ENCODE assay signal across 14 cellular contexts in genomic region chr20:52305843-52306242, GRCh38.
DNase-seq lines count a peak whose midpoint lies in the region; ATAC-seq lines count a peak whose summit lies in the region.
"Had no signal": no experiment of that assay in that cellular context is flagged by ENCODE, and none has a peak within 500 bp of the region (broad histone marks: within the 10 kb centered on the region; RNA-seq: fewer than 3 reads in every experiment).

No MANE protein-coding gene starts in this region.

- no peak overlapping the region for H3K27ac Mint-ChIP-seq in activated T-helper 1 cell treated with anti-CD3 and anti-CD28 coated beads, Interleukin-12 subunit alpha, Interleukin-12 subunit beta, Interleukin-2, Interleukin-4 antibody, amounts not matched to agents 30 ng/mL and 10 ng/mL and 1 ng/mL, durations not matched to agents 14 hours and 24 hours and 36 hours
- H3K27ac Mint-ChIP-seq: nephron progenitor cell had no signal

- H3K27me3 Mint-ChIP-seq in activated T-helper 1 cell treated with anti-CD3 and anti-CD28 coated beads, Interleukin-12 subunit alpha, Interleukin-12 subunit beta, Interleukin-2, Interleukin-4 antibody, amounts not matched to agents 30 ng/mL and 10 ng/mL and 1 ng/mL, durations not matched to agents 14 hours and 24 hours and 36 hours (ENCODE audit: insufficient read depth), result no peaks in the 10 kb centered on the region

- no peak for ATAC-seq in HG03520 (IDR thresholded peaks at IDR 0.05; ENCODE audit: unreplicated experiment)
- ATAC-seq: upper lobe of right lung had no signal

- intact Hi-C loops in activated T-helper 1 cell treated with anti-CD3 and anti-CD28 coated beads, Interleukin-12 subunit alpha, Interleukin-12 subunit beta, Interleukin-2, Interleukin-4 antibody, amounts not matched to agents 30 ng/mL and 10 ng/mL and 1 ng/mL, durations not matched to agents 14 hours and 24 hours and 36 hours (cut with micrococcal nuclease), result loop anchor here (5.0 kb wide), 1 partner anchor 841 kb away; no protein-coding TSS in a partner anchor

- DNase-seq in CD1c-positive myeloid dendritic cell (ENCODE audit: extremely low spot score) (peak; percentile 3), NCI-H526 (lab: John Stamatoyannopoulos, UW) (no peak), Kasumi-1 (lab: John Stamatoyannopoulos, UW) (no peak), NCI-H2107 (lab: John Stamatoyannopoulos, UW) (no peak)
- DNase-seq in activated CD4-positive, alpha-beta T cell treated with anti-CD3 and anti-CD28 coated beads for 48 hours, result peak; percentile 52
- peak; percentile 10 for DNase-seq in activated T-helper 1 cell treated with anti-CD3 and anti-CD28 coated beads, Interleukin-12 subunit alpha, Interleukin-12 subunit beta, Interleukin-2, Interleukin-4 antibody, amounts not matched to agents 30 ng/mL and 10 ng/mL and 1 ng/mL, durations not matched to agents 14 hours and 24 hours and 36 hours (ENCODE audit: low spot score)
- DNase-seq in stimulated activated CD4-positive, alpha-beta T cell treated with anti-CD3 and anti-CD28 coated beads, Interleukin-12 subunit alpha, Interleukin-12 subunit beta, amount 100 ng/mL, for 4 hours, result peak; percentile 15
- DNase-seq: ACHN; activated effector memory CD4-positive, alpha-beta T cell treated with Interleukin-2 at 50 U/mL for 16 hours; HCEC 1CT; NCI-H748 treated with DMSO at 0.1 percent for 48 hours; nephron progenitor cell; upper lobe of right lung had no signal

- peaks cover 30% of the 10 kb centered on the region for H3K4me1 Mint-ChIP-seq in activated T-helper 1 cell treated with anti-CD3 and anti-CD28 coated beads, Interleukin-12 subunit alpha, Interleukin-12 subunit beta, Interleukin-2, Interleukin-4 antibody, amounts not matched to agents 30 ng/mL and 10 ng/mL and 1 ng/mL, durations not matched to agents 14 hours and 24 hours and 36 hours (ENCODE audit: low read depth)

- H3K9me3 Mint-ChIP-seq in activated T-helper 1 cell treated with anti-CD3 and anti-CD28 coated beads, Interleukin-12 subunit alpha, Interleukin-12 subunit beta, Interleukin-2, Interleukin-4 antibody, amounts not matched to agents 30 ng/mL and 10 ng/mL and 1 ng/mL, durations not matched to agents 14 hours and 24 hours and 36 hours, result no peaks in the 10 kb centered on the region
- H3K9me3 Mint-ChIP-seq: nephron progenitor cell had no signal

- H3K36me3 Mint-ChIP-seq in activated T-helper 1 cell treated with anti-CD3 and anti-CD28 coated beads, Interleukin-12 subunit alpha, Interleukin-12 subunit beta, Interleukin-2, Interleukin-4 antibody, amounts not matched to agents 30 ng/mL and 10 ng/mL and 1 ng/mL, durations not matched to agents 14 hours and 24 hours and 36 hours (ENCODE audit: low read depth), result no peaks in the 10 kb centered on the region

- H3K4me3 Mint-ChIP-seq in activated T-helper 1 cell treated with anti-CD3 and anti-CD28 coated beads, Interleukin-12 subunit alpha, Interleukin-12 subunit beta, Interleukin-2, Interleukin-4 antibody, amounts not matched to agents 30 ng/mL and 10 ng/mL and 1 ng/mL, durations not matched to agents 14 hours and 24 hours and 36 hours, result no peak overlapping the region
- H3K4me3 Mint-ChIP-seq: nephron progenitor cell had no signal

Comparison
In these comparisons a context has a peak if more than half of its experiments do, and no peak if none do; other contexts are left out.
1. DNase-seq: peak in CD1c-positive myeloid dendritic cell (single experiment), activated CD4-positive, alpha-beta T cell treated with anti-CD3 and anti-CD28 coated beads for 48 hours (single experiment), activated T-helper 1 cell treated with anti-CD3 and anti-CD28 coated beads, Interleukin-12 subunit alpha, Interleukin-12 subunit beta, Interleukin-2, Interleukin-4 antibody, amounts not matched to agents 30 ng/mL and 10 ng/mL and 1 ng/mL, durations not matched to agents 14 hours and 24 hours and 36 hours (single experiment) and stimulated activated CD4-positive, alpha-beta T cell treated with anti-CD3 and anti-CD28 coated beads, Interleukin-12 subunit alpha, Interleukin-12 subunit beta, amount 100 ng/mL, for 4 hours (single experiment); none in NCI-H526 (0 of 2), Kasumi-1 (0 of 2) and NCI-H2107 (single experiment).